8 cellular contexts compared by ENCODE assay signal in genomic region chr1:117284408-117285215, GRCh38.
DNase-seq lines count a peak whose midpoint lies in the region; ATAC-seq, FAIRE-seq and TF ChIP-seq lines count a peak whose summit lies in the region.

No MANE protein-coding gene starts in this region.

- H3K27me3 ChIP-seq in cardiac muscle cell, result no peaks in the 10 kb centered on the region

- FAIRE-seq in TTC549 (lab: Jason Lieb, UNC), result peak; percentile 78

- DNase-seq in GM04503 (ENCODE audit: low read depth) (peak; percentile 28), NCI-H146 treated with DMSO at 0.1 percent for 48 hours (lab: John Stamatoyannopoulos, UW; ENCODE audit: unreplicated experiment) (peak; percentile 84), cardiac muscle cell (ENCODE audit: low read depth in 1 of 2, low spot score in 1 of 2) (peak; percentile 73 to 75), skeletal muscle cell (ENCODE audit: low read depth) (peak; percentile 28), cortex of kidney (lab: John Stamatoyannopoulos, UW) (no peak)
- DNase-seq in stimulated activated naive CD8-positive, alpha-beta T cell treated with anti-CD3 and anti-CD28 coated beads, Interleukin-15, Interleukin-2, amounts not matched to agents 100 U/mL and 50 U/mL, for 24 hours, result no peak

- no peaks in the 10 kb centered on the region for H3K36me3 ChIP-seq in cardiac muscle cell

- no peak overlapping the region for H3K27ac ChIP-seq in cardiac muscle cell

- TF ChIP-seq CTCF in cardiac muscle cell (IDR thresholded peaks at IDR 0.05; ENCODE audit: low read depth, low read length), result peak; percentile 52

- ATAC-seq in stimulated activated naive CD8-positive, alpha-beta T cell treated with anti-CD3 and anti-CD28 coated beads, Interleukin-15, Interleukin-2, amounts not matched to agents 100 U/mL and 50 U/mL, for 24 hours, result no peak
- no peak for ATAC-seq in HG02798 (IDR thresholded peaks at IDR 0.05; ENCODE audit: poor library complexity, unreplicated experiment)

- H3K4me3 ChIP-seq in cardiac muscle cell (no peak overlapping the region), skeletal muscle cell (ENCODE audit: low read depth, low read length) (no peak overlapping the region)

- H3K9me3 ChIP-seq in cardiac muscle cell (ENCODE audit: low read depth), result no peaks in the 10 kb centered on the region

- H3K4me1 ChIP-seq in cardiac muscle cell (ENCODE audit: low read depth), result no peaks in the 10 kb centered on the region

Comparison
In these comparisons a context has a peak if more than half of its experiments do, and no peak if none do; other contexts are left out.
1. DNase-seq: peak in GM04503 (single experiment), NCI-H146 treated with DMSO at 0.1 percent for 48 hours (single experiment), cardiac muscle cell (2 of 2) and skeletal muscle cell (single experiment); none in cortex of kidney (single experiment) and stimulated activated naive CD8-positive, alpha-beta T cell treated with anti-CD3 and anti-CD28 coated beads, Interleukin-15, Interleukin-2, amounts not matched to agents 100 U/mL and 50 U/mL, for 24 hours (single experiment).